ENCODE assay signal across 2 cellular contexts in genomic region chr3:125202197-125202596, GRCh38.
TF ChIP-seq lines count a peak whose summit lies in the region.

No MANE protein-coding gene starts in this region.

TF ChIP-seq in SK-N-SH, 30 proteins besides CTCF, POLR2A, EP300 and RAD21:
- TF ChIP-seq TEAD4 (IDR thresholded peaks at IDR 0.05; ENCODE audit: borderline replicate concordance, insufficient read depth), result no peak
- TF ChIP-seq, protein P1, sequence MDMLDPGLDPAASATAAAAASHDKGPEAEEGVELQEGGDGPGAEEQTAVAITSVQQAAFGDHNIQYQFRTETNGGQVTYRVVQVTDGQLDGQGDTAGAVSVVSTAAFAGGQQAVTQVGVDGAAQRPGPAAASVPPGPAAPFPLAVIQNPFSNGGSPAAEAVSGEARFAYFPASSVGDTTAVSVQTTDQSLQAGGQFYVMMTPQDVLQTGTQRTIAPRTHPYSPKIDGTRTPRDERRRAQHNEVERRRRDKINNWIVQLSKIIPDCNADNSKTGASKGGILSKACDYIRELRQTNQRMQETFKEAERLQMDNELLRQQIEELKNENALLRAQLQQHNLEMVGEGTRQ (IDR thresholded peaks at IDR 0.05; ENCODE audit: borderline replicate concordance, low read depth, low read length), result no peak
- TF ChIP-seq, protein P2, sequence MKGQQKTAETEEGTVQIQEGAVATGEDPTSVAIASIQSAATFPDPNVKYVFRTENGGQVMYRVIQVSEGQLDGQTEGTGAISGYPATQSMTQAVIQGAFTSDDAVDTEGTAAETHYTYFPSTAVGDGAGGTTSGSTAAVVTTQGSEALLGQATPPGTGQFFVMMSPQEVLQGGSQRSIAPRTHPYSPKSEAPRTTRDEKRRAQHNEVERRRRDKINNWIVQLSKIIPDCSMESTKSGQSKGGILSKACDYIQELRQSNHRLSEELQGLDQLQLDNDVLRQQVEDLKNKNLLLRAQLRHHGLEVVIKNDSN (IDR thresholded peaks at IDR 0.05; ENCODE audit: borderline replicate concordance, low read depth), result no peak

TF ChIP-seq in SK-N-SH treated with all-trans-retinoic acid at 6 μM for 48 hours, 23 proteins besides CTCF, POLR2A, EP300 and RAD21:
- TF ChIP-seq, protein P3, sequence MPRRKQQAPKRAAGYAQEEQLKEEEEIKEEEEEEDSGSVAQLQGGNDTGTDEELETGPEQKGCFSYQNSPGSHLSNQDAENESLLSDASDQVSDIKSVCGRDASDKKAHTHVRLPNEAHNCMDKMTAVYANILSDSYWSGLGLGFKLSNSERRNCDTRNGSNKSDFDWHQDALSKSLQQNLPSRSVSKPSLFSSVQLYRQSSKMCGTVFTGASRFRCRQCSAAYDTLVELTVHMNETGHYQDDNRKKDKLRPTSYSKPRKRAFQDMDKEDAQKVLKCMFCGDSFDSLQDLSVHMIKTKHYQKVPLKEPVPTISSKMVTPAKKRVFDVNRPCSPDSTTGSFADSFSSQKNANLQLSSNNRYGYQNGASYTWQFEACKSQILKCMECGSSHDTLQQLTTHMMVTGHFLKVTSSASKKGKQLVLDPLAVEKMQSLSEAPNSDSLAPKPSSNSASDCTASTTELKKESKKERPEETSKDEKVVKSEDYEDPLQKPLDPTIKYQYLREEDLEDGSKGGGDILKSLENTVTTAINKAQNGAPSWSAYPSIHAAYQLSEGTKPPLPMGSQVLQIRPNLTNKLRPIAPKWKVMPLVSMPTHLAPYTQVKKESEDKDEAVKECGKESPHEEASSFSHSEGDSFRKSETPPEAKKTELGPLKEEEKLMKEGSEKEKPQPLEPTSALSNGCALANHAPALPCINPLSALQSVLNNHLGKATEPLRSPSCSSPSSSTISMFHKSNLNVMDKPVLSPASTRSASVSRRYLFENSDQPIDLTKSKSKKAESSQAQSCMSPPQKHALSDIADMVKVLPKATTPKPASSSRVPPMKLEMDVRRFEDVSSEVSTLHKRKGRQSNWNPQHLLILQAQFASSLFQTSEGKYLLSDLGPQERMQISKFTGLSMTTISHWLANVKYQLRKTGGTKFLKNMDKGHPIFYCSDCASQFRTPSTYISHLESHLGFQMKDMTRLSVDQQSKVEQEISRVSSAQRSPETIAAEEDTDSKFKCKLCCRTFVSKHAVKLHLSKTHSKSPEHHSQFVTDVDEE (CRISPR knock-in tag; IDR thresholded peaks at IDR 0.05), result no peak
- TF ChIP-seq PATZ1 (CRISPR knock-in tag; IDR thresholded peaks at IDR 0.05; ENCODE audit: borderline replicate concordance), result no peak
- no peak for TF ChIP-seq TCF4 (CRISPR knock-in tag; IDR thresholded peaks at IDR 0.05; ENCODE audit: borderline replicate concordance)
- TF ChIP-seq GLIS3 (CRISPR knock-in tag; IDR thresholded peaks at IDR 0.05), result no peak
